7 cellular contexts compared by ENCODE assay signal in the genomic region with DNA sequence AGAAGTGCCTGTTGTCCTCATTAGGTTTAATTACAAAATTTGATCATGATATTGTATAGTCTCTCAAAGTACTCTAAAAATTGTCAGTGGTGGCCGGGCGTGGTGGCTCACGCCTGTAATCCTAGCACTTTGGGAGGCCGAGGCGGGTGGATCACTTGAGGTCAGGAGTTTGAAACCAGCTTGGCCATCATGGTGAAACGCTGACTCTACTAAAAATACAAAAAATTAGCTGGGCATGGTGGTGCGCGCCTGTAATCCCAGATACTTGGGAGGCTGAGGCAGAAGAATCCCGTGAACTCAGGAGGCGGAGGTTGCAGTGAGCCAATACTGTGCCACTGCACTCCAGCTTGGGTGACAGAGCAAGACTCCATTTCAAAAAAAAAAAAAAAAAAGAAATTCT. TPM values are rescaled to one million over a fixed set of nuclear protein-coding genes. Genes with fewer than 3 reads are reported as not detected.
DNase-seq lines count a peak whose midpoint lies in the region; ATAC-seq, FAIRE-seq and TF ChIP-seq lines count a peak whose summit lies in the region.
"Not testable (repeated sequence)": the region's sequence is repeated elsewhere in the genome, so short reads cannot be mapped to it uniquely, and the experiment has no call there.

No MANE protein-coding gene starts in this region.

- H3K27ac Mint-ChIP-seq in CD4-positive, CD25-positive, alpha-beta regulatory T cell; nephron: not testable (repeated sequence)
- peak overlapping the region; percentile 52 for H3K27ac Mint-ChIP-seq in activated CD4-positive, alpha-beta T cell treated with anti-CD3 and anti-CD28 coated beads, Interleukin-2, amount 10 ng/mL, durations not matched to agents 7 days and 5 days
- peak overlapping the region; percentile 69 for H3K27ac Mint-ChIP-seq in activated T-cell treated with anti-CD3 and anti-CD28 coated beads, Interleukin-2, amount 50 U/mL, for 24 hours
- H3K27ac Mint-ChIP-seq in stimulated activated naive B cell treated with anti-CD40 and anti-IgM and Interleukin-4, amounts not matched to agents 10 μg/mL and 1 μg/mL and 100 μg/mL, for 72 hours, result peak overlapping the region; percentile 39

- H3K27me3 ChIP-seq in CD4-positive, CD25-positive, alpha-beta regulatory T cell (ENCODE audit: control insufficient read depth, insufficient read depth, low read length); K562 (ENCODE audit: control insufficient read depth in 2 of 2, insufficient read depth in 2 of 2, low read length in 2 of 2): not testable (repeated sequence)

- ATAC-seq in CD4-positive, CD25-positive, alpha-beta regulatory T cell (ENCODE audit: low read depth in 2 of 2); K562; stimulated activated naive B cell treated with anti-CD40 and anti-IgM and Interleukin-4, amounts not matched to agents 10 μg/mL and 1 μg/mL and 100 μg/mL, for 72 hours (replicated peaks): not testable (repeated sequence)

- not testable (repeated sequence) for TF ChIP-seq CTCF in RWPE1 (conservative IDR thresholded peaks at IDR 0.05; ENCODE audit: low read depth); K562 (IDR thresholded peaks at IDR 0.05 in 2 of 3, conservative IDR thresholded peaks at IDR 0.05 in 1 of 3; ENCODE audit: insufficient read depth in 2 of 3, low read depth in 1 of 3, low read length in 3 of 3); nephron (IDR thresholded peaks at IDR 0.05; ENCODE audit: unreplicated experiment in 3 of 3)

- H3K27ac ChIP-seq in CD4-positive, CD25-positive, alpha-beta regulatory T cell (ENCODE audit: insufficient read depth, low read length, poor library complexity, severe bottlenecking); K562 (ENCODE audit: extremely low read depth, low read depth, low read length): not testable (repeated sequence)
- H3K27ac ChIP-seq in RWPE1, result peak overlapping the region; percentile 57

- H3K36me3 ChIP-seq in CD4-positive, CD25-positive, alpha-beta regulatory T cell (ENCODE audit: control insufficient read depth, insufficient read depth, low read length), result peaks cover 27% of the 10 kb centered on the region
- H3K36me3 ChIP-seq in K562 (ENCODE audit: control insufficient read depth, insufficient read depth, low read length), result peaks cover 51% of the 10 kb centered on the region

- H3K9me1 ChIP-seq in K562 (ENCODE audit: control insufficient read depth, insufficient read depth, low read length), result not testable (repeated sequence)

- not testable (repeated sequence) for H4K20me1 ChIP-seq in K562 (replicated peaks; ENCODE audit: control insufficient read depth, insufficient read depth, low read length)

- intact Hi-C loops in K562 (cut with micrococcal nuclease), result not testable (repeated sequence)

- not testable (repeated sequence) for H3K27me3 Mint-ChIP-seq in CD4-positive, CD25-positive, alpha-beta regulatory T cell; activated CD4-positive, alpha-beta T cell treated with anti-CD3 and anti-CD28 coated beads, Interleukin-2, amount 10 ng/mL, durations not matched to agents 7 days and 5 days; activated T-cell treated with anti-CD3 and anti-CD28 coated beads, Interleukin-2, amount 50 U/mL, for 24 hours; nephron (ENCODE audit: low read depth); stimulated activated naive B cell treated with anti-CD40 and anti-IgM and Interleukin-4, amounts not matched to agents 10 μg/mL and 1 μg/mL and 100 μg/mL, for 72 hours

- H3K79me2 ChIP-seq in K562 (ENCODE audit: control insufficient read depth, insufficient read depth, low read length), result peaks cover 75% of the 10 kb centered on the region

- H3K4me1 Mint-ChIP-seq in CD4-positive, CD25-positive, alpha-beta regulatory T cell, result peaks cover 4 to 69% (median 35%) of the 10 kb centered on the region in 4 donors
- H3K4me1 Mint-ChIP-seq in activated CD4-positive, alpha-beta T cell treated with anti-CD3 and anti-CD28 coated beads, Interleukin-2, amount 10 ng/mL, durations not matched to agents 7 days and 5 days, result peaks cover 61% of the 10 kb centered on the region
- H3K4me1 Mint-ChIP-seq in activated T-cell treated with anti-CD3 and anti-CD28 coated beads, Interleukin-2, amount 50 U/mL, for 24 hours (ENCODE audit: low read depth), result peaks cover 53% of the 10 kb centered on the region
- H3K4me1 Mint-ChIP-seq in nephron, result peaks cover 40% of the 10 kb centered on the region
- peaks cover 26 to 51% of the 10 kb centered on the region in 2 donors for H3K4me1 Mint-ChIP-seq in stimulated activated naive B cell treated with anti-CD40 and anti-IgM and Interleukin-4, amounts not matched to agents 10 μg/mL and 1 μg/mL and 100 μg/mL, for 72 hours

- not testable (repeated sequence) for TF ChIP-seq EP300 in K562 (IDR thresholded peaks at IDR 0.05; ENCODE audit: low read length)

- not testable (repeated sequence) for TF ChIP-seq RAD21 in K562 (CRISPR knock-in tag; conservative IDR thresholded peaks at IDR 0.05 in 1 of 2, IDR thresholded peaks at IDR 0.05 in 1 of 2)

- not testable (repeated sequence) for FAIRE-seq in K562 (lab: Jason Lieb, UNC)

- not testable (repeated sequence) for DNase-seq in CD4-positive, CD25-positive, alpha-beta regulatory T cell; RWPE1 (ENCODE audit: low spot score); activated CD4-positive, alpha-beta T cell treated with anti-CD3 and anti-CD28 coated beads, Interleukin-2, amount 10 ng/mL, durations not matched to agents 7 days and 5 days; activated T-cell treated with anti-CD3 and anti-CD28 coated beads, Interleukin-2, amount 50 U/mL, for 24 hours; K562 (ENCODE audit: extremely low read depth in 1 of 4, low spot score in 3 of 4); stimulated activated naive B cell treated with anti-CD40 and anti-IgM and Interleukin-4, amounts not matched to agents 10 μg/mL and 1 μg/mL and 100 μg/mL, for 72 hours

- not testable (repeated sequence) for H3K9me3 Mint-ChIP-seq in CD4-positive, CD25-positive, alpha-beta regulatory T cell; activated CD4-positive, alpha-beta T cell treated with anti-CD3 and anti-CD28 coated beads, Interleukin-2, amount 10 ng/mL, durations not matched to agents 7 days and 5 days; activated T-cell treated with anti-CD3 and anti-CD28 coated beads, Interleukin-2, amount 50 U/mL, for 24 hours; nephron; stimulated activated naive B cell treated with anti-CD40 and anti-IgM and Interleukin-4, amounts not matched to agents 10 μg/mL and 1 μg/mL and 100 μg/mL, for 72 hours

- H3K9me3 ChIP-seq in CD4-positive, CD25-positive, alpha-beta regulatory T cell (ENCODE audit: control insufficient read depth in 2 of 2, low read length in 2 of 2); K562 (replicated peaks; ENCODE audit: control insufficient read depth, insufficient read depth, low read depth, low read length): not testable (repeated sequence)

- peaks cover 50% of the 10 kb centered on the region for H3K4me1 ChIP-seq in CD4-positive, CD25-positive, alpha-beta regulatory T cell (ENCODE audit: control insufficient read depth, insufficient read depth, low read length, poor library complexity, severe bottlenecking)
- H3K4me1 ChIP-seq in K562 (replicated peaks in 1 of 2; ENCODE audit: control insufficient read depth in 2 of 2, insufficient read depth in 2 of 2, low read length in 2 of 2), result peaks cover 31 to 56% of the 10 kb centered on the region in 2 experiments; a peak in 4 of 5 replicates

- not testable (repeated sequence) for H3K9ac ChIP-seq in K562 (ENCODE audit: insufficient read depth in 1 of 2, low read depth in 2 of 2, low read length in 2 of 2)

- 88% methylated on average over 10 of the region's 10 CpGs for WGBS in K562 (ENCODE audit: insufficient coverage, low coverage, missing lambda C conversion rate)

- TF ChIP-seq POLR2A in K562 (conservative IDR thresholded peaks at IDR 0.05), result not testable (repeated sequence)

- not testable (repeated sequence) for H3K4me3 ChIP-seq in CD4-positive, CD25-positive, alpha-beta regulatory T cell (ENCODE audit: low read depth, low read length); K562

- not testable (repeated sequence) for BruUV-seq in K562 (replicated peaks; lab: Mats Ljungman, UMichigan)

- in situ Hi-C loops in K562 (cut with MboI), result not testable (repeated sequence)

- CTCF ChIA-PET in RWPE1 (lab: Yijun Ruan, JAX), result interaction anchor here (0.6 kb wide), 1 partner anchor 30 kb away, joined by 3 read pairs; no protein-coding TSS in a partner anchor
- CTCF ChIA-PET in activated CD4-positive, alpha-beta T cell treated with anti-CD3 and anti-CD28 coated beads, Interleukin-2, amount 10 ng/mL, durations not matched to agents 7 days and 5 days (lab: Charles Lee), result interaction anchor here (0.8 to 4.6 kb wide), 2 partner anchors 19 to 83 kb away, joined by 3 to 16 read pairs; partner anchors contain the start of gene TUT1
- CTCF ChIA-PET in K562 (lab: Yijun Ruan, JAX; ENCODE audit: low intra/inter-chr PET ratio), result not testable (repeated sequence)

- H2AFZ ChIP-seq in K562 (ENCODE audit: low read depth, low read length), result not testable (repeated sequence)

- peaks cover 21% of the 10 kb centered on the region for H3K36me3 Mint-ChIP-seq in CD4-positive, CD25-positive, alpha-beta regulatory T cell
- peaks cover 49% of the 10 kb centered on the region for H3K36me3 Mint-ChIP-seq in activated CD4-positive, alpha-beta T cell treated with anti-CD3 and anti-CD28 coated beads, Interleukin-2, amount 10 ng/mL, durations not matched to agents 7 days and 5 days (ENCODE audit: low read depth)
- H3K36me3 Mint-ChIP-seq in activated T-cell treated with anti-CD3 and anti-CD28 coated beads, Interleukin-2, amount 50 U/mL, for 24 hours (ENCODE audit: low read depth), result peaks cover 80% of the 10 kb centered on the region
- peaks cover 34% of the 10 kb centered on the region for H3K36me3 Mint-ChIP-seq in nephron (ENCODE audit: low read depth)
- H3K36me3 Mint-ChIP-seq in stimulated activated naive B cell treated with anti-CD40 and anti-IgM and Interleukin-4, amounts not matched to agents 10 μg/mL and 1 μg/mL and 100 μg/mL, for 72 hours, result peaks cover 30 to 52% of the 10 kb centered on the region in 2 donors

- peak overlapping the region in 3 of 4 donors; percentile 5 to 97 (median 88) for H3K4me3 Mint-ChIP-seq in CD4-positive, CD25-positive, alpha-beta regulatory T cell
- not testable (repeated sequence) for H3K4me3 Mint-ChIP-seq in activated CD4-positive, alpha-beta T cell treated with anti-CD3 and anti-CD28 coated beads, Interleukin-2, amount 10 ng/mL, durations not matched to agents 7 days and 5 days; activated T-cell treated with anti-CD3 and anti-CD28 coated beads, Interleukin-2, amount 50 U/mL, for 24 hours; stimulated activated naive B cell treated with anti-CD40 and anti-IgM and Interleukin-4, amounts not matched to agents 10 μg/mL and 1 μg/mL and 100 μg/mL, for 72 hours
- H3K4me3 Mint-ChIP-seq in nephron, result peak overlapping the region; percentile 20 to 71 (median 69)

- POLR2A ChIA-PET in RWPE1 (lab: Yijun Ruan, JAX; ENCODE audit: low non-redundant PET); activated CD4-positive, alpha-beta T cell treated with anti-CD3 and anti-CD28 coated beads, Interleukin-2, amount 10 ng/mL, durations not matched to agents 7 days and 5 days (lab: Charles Lee): not testable (repeated sequence)
- POLR2A ChIA-PET in K562 (lab: Yijun Ruan, JAX), result interaction anchor here (1.0 to 5.4 kb wide), 7 partner anchors 10 to 166 kb away, joined by 3 to 57 read pairs (median 5); partner anchors contain the start of genes C11orf98, CSKMT and HNRNPUL2

- not testable (repeated sequence) for H3K4me2 ChIP-seq in K562 (ENCODE audit: insufficient read depth, low read length)

RNA-seq across cellular contexts. Expression of gene LBHD1, which starts 3.3 kb away (rescaled TPM):
- total RNA-seq in CD4-positive, CD25-positive, alpha-beta regulatory T cell, result 9.9 TPM
- polyA plus RNA-seq in CD4-positive, CD25-positive, alpha-beta regulatory T cell, result 1 to 10 TPM; 1.8 to 2.6 (median 2.2) TPM
- 10 to 100 TPM; 19.5 to 21.3 TPM for total RNA-seq in activated CD4-positive, alpha-beta T cell treated with anti-CD3 and anti-CD28 coated beads, Interleukin-2, amount 10 ng/mL, durations not matched to agents 7 days and 5 days
- 126 and 176 TPM in 2 replicates for total RNA-seq in K562 (2011; cell fraction: chromatin; rRNA removed; ENCODE audit: low replicate concordance)
- total RNA-seq in K562 (2011; cell fraction: nucleolus; rRNA removed), result 100 and 114 TPM in 2 replicates
- 124 and 129 TPM in 2 replicates for total RNA-seq in K562 (2011; cell fraction: nucleoplasm; rRNA removed)
- total RNA-seq in K562 (2014; rRNA removed) (10.0 and 11.3 TPM in 2 replicates), K562 (2014; rRNA removed; fragmentation: Illumina TruSeq; extraction: Trizol) (12.5 and 13.4 TPM in 2 replicates), K562 (2015; rRNA removed; fragmentation: Illumina TruSeq; extraction: Trizol) (9.7 and 10.8 TPM in 2 replicates), K562 (2021) (16.8 and 20.5 TPM in 2 replicates)
- polyA plus RNA-seq in K562 (2011; rRNA removed) (28.0 and 45.4 TPM in 2 replicates), K562 (2014; fragmentation: Illumina TruSeq; extraction: Trizol) (14.8 and 16.0 TPM in 2 replicates), K562 (2014; fragmentation: Nextera tagmentation; extraction: Ambion mirVana) (1 to 10 TPM; 2.6 to 6.9 TPM), K562 (2014; rRNA removed) (15.3 and 17.1 TPM in 2 replicates)
- 13.2 and 31.7 TPM in 2 replicates for polyA plus RNA-seq in K562 (2011; cell fraction: cytosol; rRNA removed)
- 119 and 158 TPM in 2 replicates for polyA plus RNA-seq in K562 (2011; cell fraction: nucleus; rRNA removed)
- 10.6 and 14.7 TPM in 2 replicates for polyA plus RNA-seq in K562 (2012)
- 18.9 and 27.0 TPM in 2 replicates for polyA minus RNA-seq in K562 (2011; rRNA and poly(A)+ RNA removed)
- polyA minus RNA-seq in K562 (2011; cell fraction: cytosol; rRNA and poly(A)+ RNA removed), result 14.9 and 20.0 TPM in 2 replicates
- polyA minus RNA-seq in K562 (2011; cell fraction: nucleus; rRNA and poly(A)+ RNA removed), result 31.8 and 56.5 TPM in 2 replicates

RNA-seq across cellular contexts. Expression of gene UBXN1, which starts 3.5 kb away (rescaled TPM):
- 204 TPM for total RNA-seq in CD4-positive, CD25-positive, alpha-beta regulatory T cell
- 100 to 1,000 TPM; 221 to 252 (median 236) TPM for polyA plus RNA-seq in CD4-positive, CD25-positive, alpha-beta regulatory T cell
- total RNA-seq in activated CD4-positive, alpha-beta T cell treated with anti-CD3 and anti-CD28 coated beads, Interleukin-2, amount 10 ng/mL, durations not matched to agents 7 days and 5 days, result 100 to 1,000 TPM; 126 to 146 TPM
- 80.1 and 97.1 TPM in 2 replicates for total RNA-seq in K562 (2011; cell fraction: chromatin; rRNA removed; ENCODE audit: low replicate concordance)
- total RNA-seq in K562 (2011; cell fraction: nucleolus; rRNA removed), result 76.6 and 77.4 TPM in 2 replicates
- 77.6 and 81.7 TPM in 2 replicates for total RNA-seq in K562 (2011; cell fraction: nucleoplasm; rRNA removed)
- total RNA-seq in K562 (2014; rRNA removed) (222 and 263 TPM in 2 replicates), K562 (2014; rRNA removed; fragmentation: Illumina TruSeq; extraction: Trizol) (43.2 and 52.3 TPM in 2 replicates), K562 (2015; rRNA removed; fragmentation: Illumina TruSeq; extraction: Trizol) (99.7 and 99.8 TPM in 2 replicates), K562 (2021) (128 and 152 TPM in 2 replicates)
- polyA plus RNA-seq in K562 (2011; rRNA removed) (56.3 and 66.1 TPM in 2 replicates), K562 (2014; fragmentation: Illumina TruSeq; extraction: Trizol) (141 and 145 TPM in 2 replicates), K562 (2014; fragmentation: Nextera tagmentation; extraction: Ambion mirVana) (10 to 100 TPM in 1 of 2 experiments, 1 to 10 TPM in 1; 4.8 to 10.4 TPM), K562 (2014; rRNA removed) (205 and 241 TPM in 2 replicates)
- polyA plus RNA-seq in K562 (2011; cell fraction: cytosol; rRNA removed), result 91.6 and 116 TPM in 2 replicates
- polyA plus RNA-seq in K562 (2011; cell fraction: nucleus; rRNA removed), result 121 and 135 TPM in 2 replicates
- 113 and 236 TPM in 2 replicates for polyA plus RNA-seq in K562 (2012)
- polyA minus RNA-seq in K562 (2011; rRNA and poly(A)+ RNA removed), result 68.8 and 75.4 TPM in 2 replicates
- polyA minus RNA-seq in K562 (2011; cell fraction: cytosol; rRNA and poly(A)+ RNA removed), result 36.9 and 47.7 TPM in 2 replicates
- 37.6 and 51.0 TPM in 2 replicates for polyA minus RNA-seq in K562 (2011; cell fraction: nucleus; rRNA and poly(A)+ RNA removed)

RNA-seq across cellular contexts. Expression of gene UQCC3, which starts 3.9 kb away (rescaled TPM):
- 3.5 TPM for total RNA-seq in CD4-positive, CD25-positive, alpha-beta regulatory T cell
- 10 to 100 TPM; 11.0 to 13.9 (median 12.2) TPM for polyA plus RNA-seq in CD4-positive, CD25-positive, alpha-beta regulatory T cell
- total RNA-seq in activated CD4-positive, alpha-beta T cell treated with anti-CD3 and anti-CD28 coated beads, Interleukin-2, amount 10 ng/mL, durations not matched to agents 7 days and 5 days, result 1 to 10 TPM; 6.7 to 7.4 TPM
- total RNA-seq in K562 (2011; cell fraction: chromatin; rRNA removed; ENCODE audit: low replicate concordance), result 7.4 and 13.2 TPM in 2 replicates
- 25.3 and 26.8 TPM in 2 replicates for total RNA-seq in K562 (2011; cell fraction: nucleolus; rRNA removed)
- total RNA-seq in K562 (2011; cell fraction: nucleoplasm; rRNA removed), result 18.3 and 21.1 TPM in 2 replicates
- 44.3 and 57.3 TPM in 2 replicates for total RNA-seq in K562 (2014; rRNA removed)
- total RNA-seq in K562 (2014; rRNA removed; fragmentation: Illumina TruSeq; extraction: Trizol), result 2.4 and 3.9 TPM in 2 replicates
- total RNA-seq in K562 (2015; rRNA removed; fragmentation: Illumina TruSeq; extraction: Trizol), result 13.4 and 14.3 TPM in 2 replicates
- 21.8 and 23.0 TPM in 2 replicates for total RNA-seq in K562 (2021)
- 8.0 and 10.6 TPM in 2 replicates for polyA plus RNA-seq in K562 (2011; rRNA removed)
- 15.6 and 23.7 TPM in 2 replicates for polyA plus RNA-seq in K562 (2011; cell fraction: cytosol; rRNA removed)
- polyA plus RNA-seq in K562 (2011; cell fraction: nucleus; rRNA removed), result 9.2 and 10.1 TPM in 2 replicates
- 16.8 and 18.4 TPM in 2 replicates for polyA plus RNA-seq in K562 (2012)
- polyA plus RNA-seq in K562 (2014; fragmentation: Illumina TruSeq; extraction: Trizol), result 3.3 and 8.5 TPM in 2 replicates
- 1 to 10 TPM; 4.8 to 7.6 TPM for polyA plus RNA-seq in K562 (2014; fragmentation: Nextera tagmentation; extraction: Ambion mirVana)
- polyA plus RNA-seq in K562 (2014; rRNA removed), result 31.3 and 42.7 TPM in 2 replicates
- 3.4 and 3.8 TPM in 2 replicates for polyA minus RNA-seq in K562 (2011; rRNA and poly(A)+ RNA removed)
- polyA minus RNA-seq in K562 (2011; cell fraction: cytosol; rRNA and poly(A)+ RNA removed), result 5.2 and 6.6 TPM in 2 replicates
- 5.5 and 8.6 TPM in 2 replicates for polyA minus RNA-seq in K562 (2011; cell fraction: nucleus; rRNA and poly(A)+ RNA removed)

RNA-seq across cellular contexts. Expression of gene CSKMT, which starts 10.3 kb away (rescaled TPM):
- total RNA-seq in CD4-positive, CD25-positive, alpha-beta regulatory T cell, result 12.3 TPM
- polyA plus RNA-seq in CD4-positive, CD25-positive, alpha-beta regulatory T cell, result 1 to 10 TPM; 1.9 to 3.8 (median 2.7) TPM
- total RNA-seq in activated CD4-positive, alpha-beta T cell treated with anti-CD3 and anti-CD28 coated beads, Interleukin-2, amount 10 ng/mL, durations not matched to agents 7 days and 5 days, result 10 to 100 TPM; 11.0 to 18.2 TPM
- total RNA-seq in K562 (2011; cell fraction: chromatin; rRNA removed; ENCODE audit: low replicate concordance), result 29.6 and 84.4 TPM in 2 replicates
- total RNA-seq in K562 (2011; cell fraction: nucleolus; rRNA removed), result 164 and 176 TPM in 2 replicates
- total RNA-seq in K562 (2011; cell fraction: nucleoplasm; rRNA removed), result 111 and 137 TPM in 2 replicates
- 21.5 and 36.5 TPM in 2 replicates for total RNA-seq in K562 (2014; rRNA removed)
- 31.8 and 72.8 TPM in 2 replicates for total RNA-seq in K562 (2014; rRNA removed; fragmentation: Illumina TruSeq; extraction: Trizol)
- total RNA-seq in K562 (2015; rRNA removed; fragmentation: Illumina TruSeq; extraction: Trizol), result 105 and 108 TPM in 2 replicates
- total RNA-seq in K562 (2021), result 65.1 and 65.2 TPM in 2 replicates
- polyA plus RNA-seq in K562 (2011; rRNA removed), result 10.3 and 13.6 TPM in 2 replicates
- 25.7 and 34.0 TPM in 2 replicates for polyA plus RNA-seq in K562 (2011; cell fraction: cytosol; rRNA removed)
- 37.0 and 50.1 TPM in 2 replicates for polyA plus RNA-seq in K562 (2011; cell fraction: nucleus; rRNA removed)
- 16.8 and 35.5 TPM in 2 replicates for polyA plus RNA-seq in K562 (2012)
- polyA plus RNA-seq in K562 (2014; fragmentation: Illumina TruSeq; extraction: Trizol), result 12.7 and 15.3 TPM in 2 replicates
- 10 to 100 TPM; 26.4 to 31.8 TPM for polyA plus RNA-seq in K562 (2014; fragmentation: Nextera tagmentation; extraction: Ambion mirVana)
- polyA plus RNA-seq in K562 (2014; rRNA removed), result 27.2 and 34.1 TPM in 2 replicates
- polyA minus RNA-seq in K562 (2011; rRNA and poly(A)+ RNA removed), result 14.7 and 14.8 TPM in 2 replicates
- 43.4 and 96.5 TPM in 2 replicates for polyA minus RNA-seq in K562 (2011; cell fraction: cytosol; rRNA and poly(A)+ RNA removed)
- 110 and 160 TPM in 2 replicates for polyA minus RNA-seq in K562 (2011; cell fraction: nucleus; rRNA and poly(A)+ RNA removed)

RNA-seq across cellular contexts. Expression of gene C11orf98, which starts 10.4 kb away (rescaled TPM):
- 30.5 TPM for total RNA-seq in CD4-positive, CD25-positive, alpha-beta regulatory T cell
- polyA plus RNA-seq in CD4-positive, CD25-positive, alpha-beta regulatory T cell, result 100 to 1,000 TPM; 118 to 149 (median 137) TPM
- total RNA-seq in activated CD4-positive, alpha-beta T cell treated with anti-CD3 and anti-CD28 coated beads, Interleukin-2, amount 10 ng/mL, durations not matched to agents 7 days and 5 days, result 10 to 100 TPM; 86.0 to 93.9 TPM
- total RNA-seq in K562 (2011; cell fraction: chromatin; rRNA removed; ENCODE audit: low replicate concordance), result 15.3 and 32.6 TPM in 2 replicates
- total RNA-seq in K562 (2011; cell fraction: nucleolus; rRNA removed), result 31.2 and 41.0 TPM in 2 replicates
- total RNA-seq in K562 (2011; cell fraction: nucleoplasm; rRNA removed), result 15.9 and 27.1 TPM in 2 replicates
- 289 and 491 TPM in 2 replicates for total RNA-seq in K562 (2014; rRNA removed)
- total RNA-seq in K562 (2014; rRNA removed; fragmentation: Illumina TruSeq; extraction: Trizol), result 169 and 190 TPM in 2 replicates
- 254 and 259 TPM in 2 replicates for total RNA-seq in K562 (2015; rRNA removed; fragmentation: Illumina TruSeq; extraction: Trizol)
- total RNA-seq in K562 (2021), result 161 and 164 TPM in 2 replicates
- 88.4 and 103 TPM in 2 replicates for polyA plus RNA-seq in K562 (2011; rRNA removed)
- polyA plus RNA-seq in K562 (2011; cell fraction: cytosol; rRNA removed), result 60.0 and 87.2 TPM in 2 replicates
- polyA plus RNA-seq in K562 (2011; cell fraction: nucleus; rRNA removed), result 75.2 and 83.9 TPM in 2 replicates
- 120 and 199 TPM in 2 replicates for polyA plus RNA-seq in K562 (2012)
- polyA plus RNA-seq in K562 (2014; fragmentation: Illumina TruSeq; extraction: Trizol), result 343 and 352 TPM in 2 replicates
- 100 to 1,000 TPM; 164 to 246 TPM for polyA plus RNA-seq in K562 (2014; fragmentation: Nextera tagmentation; extraction: Ambion mirVana)
- 218 and 238 TPM in 2 replicates for polyA plus RNA-seq in K562 (2014; rRNA removed)
- polyA minus RNA-seq in K562 (2011; rRNA and poly(A)+ RNA removed), result 8.4 and 9.6 TPM in 2 replicates
- 13.8 and 21.9 TPM in 2 replicates for polyA minus RNA-seq in K562 (2011; cell fraction: cytosol; rRNA and poly(A)+ RNA removed)
- 12.3 and 17.0 TPM in 2 replicates for polyA minus RNA-seq in K562 (2011; cell fraction: nucleus; rRNA and poly(A)+ RNA removed)
